34 cellular contexts compared by ENCODE assay signal in the genomic region with DNA sequence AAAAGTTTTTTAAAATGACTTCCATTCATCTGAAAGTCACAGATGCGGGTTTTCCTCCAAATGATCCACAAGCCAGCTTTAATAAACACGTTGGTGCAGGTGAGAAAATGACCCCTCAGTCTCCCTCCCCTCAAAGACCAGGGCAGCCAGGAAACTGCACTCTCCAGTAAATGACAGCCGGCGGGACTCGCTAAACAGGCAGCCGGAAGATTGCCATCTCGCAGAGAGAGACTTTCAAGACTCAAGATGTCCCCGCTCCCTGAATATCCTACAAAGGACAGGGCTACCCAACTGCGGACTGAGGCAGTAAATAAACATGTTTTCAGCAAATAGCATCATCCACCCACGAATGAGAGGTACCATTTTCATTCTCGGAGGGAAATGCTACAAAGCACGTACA.
"Had no signal": no experiment of that assay in that cellular context is flagged by ENCODE, and none has a peak within 500 bp of the region (broad histone marks: within the 10 kb centered on the region; RNA-seq: fewer than 3 reads in every experiment).

No MANE protein-coding gene starts in this region.

- H3K36me3 Mint-ChIP-seq: activated CD8-positive, alpha-beta memory T cell treated with anti-CD3 and anti-CD28 coated beads, Interleukin-2, amount 10 ng/mL, durations not matched to agents 7 days and 5 days; activated naive CD4-positive, alpha-beta T cell treated with anti-CD3 and anti-CD28 coated beads, Interleukin-2, amount 10 ng/mL, durations not matched to agents 7 days and 5 days had no signal

- DNase-seq: activated B cell treated with CpG ODN at 0.5 μM for 24 hours; activated CD4-positive, alpha-beta memory T cell treated with anti-CD3 and anti-CD28 coated beads, Interleukin-2, amount 10 ng/mL, durations not matched to agents 7 days and 5 days; activated CD4-positive, alpha-beta T cell treated with anti-CD3 and anti-CD28 coated beads for 4 hours; activated CD4-positive, alpha-beta T cell treated with anti-CD3 and anti-CD28 coated beads, Interleukin-2, amount 50 U/mL, for 1 hour; activated CD4-positive, CD25-positive, alpha-beta regulatory T cell treated with anti-CD3 and anti-CD28 coated beads, Interleukin-2, amount 50 U/mL, for 72 hours; activated CD8-positive, alpha-beta memory T cell treated with anti-CD3 and anti-CD28 coated beads for 24 hours; activated CD8-positive, alpha-beta memory T cell treated with anti-CD3 and anti-CD28 coated beads, Interleukin-2, amount 10 ng/mL, durations not matched to agents 7 days and 5 days; activated CD8-positive, alpha-beta memory T cell treated with anti-CD3 and anti-CD28 coated beads, Interleukin-2, amount 50 U/mL, for 48 hours; activated effector memory CD4-positive, alpha-beta T cell treated with Interleukin-2 at 50 U/mL for 16 hours; activated naive CD4-positive, alpha-beta T cell treated with anti-CD3 and anti-CD28 coated beads, Interleukin-2, amount 10 ng/mL, durations not matched to agents 7 days and 5 days; activated naive CD8-positive, alpha-beta T cell treated with anti-CD3 and anti-CD28 coated beads, Interleukin-2, amount 50 U/mL, for 24 hours; activated T-cell treated with anti-CD3 and anti-CD28 coated beads, Interleukin-2, amount 50 U/mL, for 48 hours; brain microvascular endothelial cell; Kasumi-1; KG1; MG63; NCI-H1048; NCI-H1105 treated with DMSO at 0.1 percent for 48 hours; NCI-H1436 treated with DMSO at 0.1 percent for 48 hours; NCI-H1694 treated with DMSO at 0.1 percent for 48 hours; NCI-H2029; NCI-H2107; NCI-H2171; NCI-H2227 treated with DMSO at 0.1 percent for 48 hours; NCI-H446; NCI-H526 treated with DMSO at 0.1 percent for 48 hours; NCI-H774; NK-92 treated with Interleukin-12 subunit alpha and Interleukin-12 subunit beta, amount 100 ng/mL, for 24 hours; OCI-M1; Right ventricle myocardium superior; T1000 had no signal

- H3K9me3 ChIP-seq: MG63 had no signal

- H3K9me3 Mint-ChIP-seq: activated naive CD4-positive, alpha-beta T cell treated with anti-CD3 and anti-CD28 coated beads, Interleukin-2, amount 10 ng/mL, durations not matched to agents 7 days and 5 days; central memory CD8-positive, alpha-beta T cell had no signal

- H3K36me3 ChIP-seq: brain microvascular endothelial cell, cardiac muscle cell, MG63 had no signal

- H3K27me3 ChIP-seq: brain microvascular endothelial cell, cardiac muscle cell, MG63 had no signal

- H3K4me3 ChIP-seq: cardiac muscle cell, MG63 had no signal

- H3K27ac ChIP-seq: brain microvascular endothelial cell, cardiac muscle cell had no signal

- ATAC-seq: activated CD8-positive, alpha-beta memory T cell treated with anti-CD3 and anti-CD28 coated beads, Interleukin-2, amount 10 ng/mL, durations not matched to agents 7 days and 5 days; activated naive CD8-positive, alpha-beta T cell treated with anti-CD3 and anti-CD28 coated beads, Interleukin-2, amount 50 U/mL, for 24 hours had no signal

- H3K4me3 Mint-ChIP-seq: activated B cell treated with CpG ODN at 0.5 μM for 24 hours; activated CD4-positive, alpha-beta memory T cell treated with anti-CD3 and anti-CD28 coated beads, Interleukin-2, amount 10 ng/mL, durations not matched to agents 7 days and 5 days; activated CD8-positive, alpha-beta memory T cell treated with anti-CD3 and anti-CD28 coated beads, Interleukin-2, amount 10 ng/mL, durations not matched to agents 7 days and 5 days; activated naive CD4-positive, alpha-beta T cell treated with anti-CD3 and anti-CD28 coated beads, Interleukin-2, amount 10 ng/mL, durations not matched to agents 7 days and 5 days; activated naive CD8-positive, alpha-beta T cell; activated naive CD8-positive, alpha-beta T cell treated with anti-CD3 and anti-CD28 coated beads, Interleukin-2, amount 50 U/mL, for 24 hours; central memory CD8-positive, alpha-beta T cell had no signal

- H3K4me1 Mint-ChIP-seq: activated B cell treated with CpG ODN at 0.5 μM for 24 hours; activated CD4-positive, alpha-beta memory T cell treated with anti-CD3 and anti-CD28 coated beads, Interleukin-2, amount 10 ng/mL, durations not matched to agents 7 days and 5 days; activated CD8-positive, alpha-beta memory T cell treated with anti-CD3 and anti-CD28 coated beads, Interleukin-2, amount 10 ng/mL, durations not matched to agents 7 days and 5 days; activated naive CD4-positive, alpha-beta T cell treated with anti-CD3 and anti-CD28 coated beads, Interleukin-2, amount 10 ng/mL, durations not matched to agents 7 days and 5 days; activated naive CD8-positive, alpha-beta T cell treated with anti-CD3 and anti-CD28 coated beads, Interleukin-2, amount 50 U/mL, for 24 hours; central memory CD8-positive, alpha-beta T cell had no signal

- H3K27ac Mint-ChIP-seq: activated B cell treated with CpG ODN at 0.5 μM for 24 hours; activated CD4-positive, alpha-beta memory T cell treated with anti-CD3 and anti-CD28 coated beads, Interleukin-2, amount 10 ng/mL, durations not matched to agents 7 days and 5 days; activated CD8-positive, alpha-beta memory T cell treated with anti-CD3 and anti-CD28 coated beads, Interleukin-2, amount 10 ng/mL, durations not matched to agents 7 days and 5 days; activated naive CD4-positive, alpha-beta T cell treated with anti-CD3 and anti-CD28 coated beads, Interleukin-2, amount 10 ng/mL, durations not matched to agents 7 days and 5 days; activated naive CD8-positive, alpha-beta T cell; activated naive CD8-positive, alpha-beta T cell treated with anti-CD3 and anti-CD28 coated beads, Interleukin-2, amount 50 U/mL, for 24 hours had no signal
